ENCODE assay signal across 15 cellular contexts in the genomic region with DNA sequence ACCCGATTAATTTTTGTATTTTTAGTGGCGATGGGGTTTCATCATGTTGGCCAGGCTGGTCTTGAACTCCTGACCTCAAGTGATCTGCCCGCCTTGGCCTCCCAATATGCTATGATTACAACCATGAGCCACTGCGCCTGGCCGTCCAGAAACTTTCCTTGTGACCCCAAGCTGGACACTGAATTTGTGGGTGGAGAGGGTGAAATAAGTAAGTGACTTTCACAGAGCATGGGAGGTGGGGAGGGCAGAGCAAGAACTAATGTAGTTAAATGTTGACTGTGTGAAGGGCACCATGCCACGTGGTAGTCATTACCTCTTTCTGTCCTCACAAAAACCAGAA. TPM values are rescaled to one million over a fixed set of nuclear protein-coding genes. Genes with fewer than 3 reads are reported as not detected.
DNase-seq lines count a peak whose midpoint lies in the region; ATAC-seq and TF ChIP-seq lines count a peak whose summit lies in the region.
"Had no signal": no experiment of that assay in that cellular context is flagged by ENCODE, and none has a peak within 500 bp of the region (broad histone marks: within the 10 kb centered on the region; RNA-seq: fewer than 3 reads in every experiment).

No MANE protein-coding gene starts in this region.

- peaks cover 23% of the 10 kb centered on the region for H3K79me2 ChIP-seq in Loucy (ENCODE audit: insufficient read depth, low read length)

- peak overlapping the region; percentile 72 for H3K9ac ChIP-seq in Loucy (ENCODE audit: low read depth, low read length, poor library complexity, severe bottlenecking)

- ATAC-seq in central memory CD8-positive, alpha-beta T cell (replicated peaks; ENCODE audit: extremely low read depth, poor library complexity, severe bottlenecking), result no peak
- no peak for ATAC-seq in sciatic nerve

- H3K27ac Mint-ChIP-seq in central memory CD8-positive, alpha-beta T cell (ENCODE audit: low read depth), result peak overlapping the region; percentile 85
- H3K27ac Mint-ChIP-seq: mesothelial cell of epicardium, progenitor cell of endocrine pancreas had no signal

- H3K27me3 Mint-ChIP-seq in central memory CD8-positive, alpha-beta T cell, result peaks cover 2% of the 10 kb centered on the region
- H3K27me3 Mint-ChIP-seq: progenitor cell of endocrine pancreas had no signal

- H3K4me3 ChIP-seq in Loucy (ENCODE audit: low read length, poor library complexity, severe bottlenecking), result no peak overlapping the region
- H3K4me3 ChIP-seq: dorsolateral prefrontal cortex, Peyer's patch had no signal

- no peak overlapping the region for H3K4me3 Mint-ChIP-seq in central memory CD8-positive, alpha-beta T cell
- H3K4me3 Mint-ChIP-seq: mesothelial cell of epicardium had no signal

- H3K9me3 ChIP-seq in Loucy (ENCODE audit: insufficient read depth, low read depth, low read length), result no peaks in the 10 kb centered on the region
- H3K9me3 ChIP-seq: Peyer's patch had no signal

- H3K27me3 ChIP-seq in Loucy (ENCODE audit: insufficient read depth, low read length, poor library complexity, severe bottlenecking), result no peaks in the 10 kb centered on the region

- H2AFZ ChIP-seq in Loucy (ENCODE audit: low read length), result no peak overlapping the region

- DNase-seq in activated CD8-positive, alpha-beta memory T cell treated with anti-CD3 and anti-CD28 coated beads for 24 hours, result peak; percentile 59
- DNase-seq in activated CD8-positive, alpha-beta memory T cell treated with anti-CD3 and anti-CD28 coated beads, Interleukin-2, amount 50 U/mL, for 4 hours, result no peak
- DNase-seq in central memory CD8-positive, alpha-beta T cell (ENCODE audit: low spot score in 2 of 2), result no peak
- peak; percentile 38 for DNase-seq in sciatic nerve (ENCODE audit: low spot score)
- no peak for DNase-seq in DMS79 (lab: John Stamatoyannopoulos, UW)
- DNase-seq in hypothalamus (lab: John Stamatoyannopoulos, UW), result no peak
- DNase-seq in putamen (ENCODE audit: low spot score), result no peak
- DNase-seq: dorsolateral prefrontal cortex, NCI-H1105 treated with DMSO at 0.1 percent for 48 hours, NCI-H446 treated with DMSO at 0.1 percent for 48 hours, T-helper 9 cell had no signal

- H3F3A ChIP-seq in Loucy (ENCODE audit: low read depth), result no peaks in the 10 kb centered on the region

- intact Hi-C loops in sciatic nerve (cut with DNase I), result no loop called here

- H3K36me3 ChIP-seq in Loucy (ENCODE audit: insufficient read depth, low read length), result no peaks in the 10 kb centered on the region
- H3K36me3 ChIP-seq: Peyer's patch had no signal

- no peaks in the 10 kb centered on the region for H3K9me2 ChIP-seq in Loucy (replicated peaks; ENCODE audit: low read depth, low read length)

- peak overlapping the region; percentile 56 for H3K4me2 ChIP-seq in Loucy (ENCODE audit: low read depth, low read length, poor library complexity, severe bottlenecking)

- TF ChIP-seq CTCF in Loucy (conservative IDR thresholded peaks at IDR 0.05; ENCODE audit: low read length), result no peak

- H3K9me3 Mint-ChIP-seq in central memory CD8-positive, alpha-beta T cell, result no peaks in the 10 kb centered on the region
- H3K9me3 Mint-ChIP-seq: mesothelial cell of epicardium had no signal

- peaks cover 6% of the 10 kb centered on the region for H3K36me3 Mint-ChIP-seq in central memory CD8-positive, alpha-beta T cell (ENCODE audit: insufficient read depth)
- H3K36me3 Mint-ChIP-seq: mesothelial cell of epicardium had no signal

- peaks cover 36% of the 10 kb centered on the region for H3K4me1 ChIP-seq in Loucy (ENCODE audit: insufficient read depth, low read length, poor library complexity, severe bottlenecking)

- H4K20me1 ChIP-seq in Loucy (ENCODE audit: insufficient read depth, low read length, poor library complexity, severe bottlenecking), result peaks cover 7% of the 10 kb centered on the region

- H3K4me1 Mint-ChIP-seq in central memory CD8-positive, alpha-beta T cell, result peaks cover 34% of the 10 kb centered on the region

RNA-seq across cellular contexts. Expression of a gene that starts 2.7 kb away (rescaled TPM):
- 32.6 TPM for total RNA-seq in sciatic nerve

RNA-seq across cellular contexts. Expression of a gene that starts 4.5 kb away (rescaled TPM):
- 27.9 TPM for total RNA-seq in sciatic nerve

RNA-seq across cellular contexts. Expression of a gene that starts 20.0 kb away (rescaled TPM):
- 47.9 TPM for total RNA-seq in sciatic nerve

RNA-seq across cellular contexts. Expression of a gene that starts 36.8 kb away (rescaled TPM):
- total RNA-seq in sciatic nerve, result 19.1 TPM
- total RNA-seq: Peyer's patch had no signal

Comparison
In these comparisons a context has a peak if more than half of its experiments do, and no peak if none do; other contexts are left out.
1. DNase-seq: peak in activated CD8-positive, alpha-beta memory T cell treated with anti-CD3 and anti-CD28 coated beads for 24 hours (single experiment) and sciatic nerve (single experiment); none in activated CD8-positive, alpha-beta memory T cell treated with anti-CD3 and anti-CD28 coated beads, Interleukin-2, amount 50 U/mL, for 4 hours (single experiment), central memory CD8-positive, alpha-beta T cell (0 of 2), DMS79 (single experiment), hypothalamus (0 of 51) and putamen (single experiment).